22 cellular contexts compared by ENCODE assay signal in the genomic region with DNA sequence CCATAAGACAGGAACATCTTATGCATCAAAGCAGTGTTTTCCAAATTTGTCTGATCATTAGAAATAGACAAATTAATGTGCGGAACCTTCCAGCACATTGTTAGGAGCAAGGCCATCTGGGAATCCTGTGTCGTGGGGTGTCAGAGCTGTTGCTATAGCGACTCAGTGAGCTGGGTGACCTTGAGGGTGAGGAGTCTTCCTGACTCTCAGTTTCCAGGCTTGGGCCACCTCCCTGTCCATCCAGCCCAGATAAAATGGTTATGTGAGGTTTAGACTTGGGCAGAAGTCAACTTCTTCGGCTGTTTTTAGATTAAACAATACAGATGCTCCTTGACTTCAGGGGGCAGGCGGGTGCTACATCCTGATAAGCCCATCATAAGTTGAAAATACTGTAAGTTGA. TPM values are rescaled to one million over a fixed set of nuclear protein-coding genes. Genes with fewer than 3 reads are reported as not detected.
"Had no signal": no experiment of that assay in that cellular context is flagged by ENCODE, and none has a peak within 500 bp of the region (broad histone marks: within the 10 kb centered on the region; RNA-seq: fewer than 3 reads in every experiment).

No MANE protein-coding gene starts in this region.

- H3K27ac ChIP-seq: spleen, suprapubic skin, tibial artery had no signal

- H3K4me3 Mint-ChIP-seq: activated B cell treated with CpG ODN at 0.5 μM for 24 hours; activated CD8-positive, alpha-beta T cell treated with anti-CD3 and anti-CD28 coated beads for 36 hours; activated T-cell treated with anti-CD3 and anti-CD28 coated beads, Interleukin-2, amount 50 U/mL, for 72 hours; immature natural killer cell; memory B cell; natural killer cell treated with Interleukin-12 subunit alpha and Interleukin-12 subunit beta and Interleukin-15 and Interleukin-18, amount 100 ng/mL, for 72 hours; T-helper 2 cell treated with Interferon-gamma antibody and Interleukin-4, amounts not matched to agents 5 μg/mL and 100 μg/mL, for 36 hours had no signal

- DNase-seq: activated B cell treated with CpG ODN at 0.5 μM for 24 hours; activated CD4-positive, alpha-beta T cell treated with anti-CD3 and anti-CD28 coated beads, Interleukin-2, amount 50 U/mL, for 1 hour; activated CD8-positive, alpha-beta T cell treated with anti-CD3 and anti-CD28 coated beads for 36 hours; activated effector memory CD4-positive, alpha-beta T cell treated with Interleukin-2 at 50 U/mL for 16 hours; activated naive CD4-positive, alpha-beta T cell treated with anti-CD3 and anti-CD28 coated beads, Interleukin-2, amount 50 U/mL, for 16 hours; activated T-cell treated with anti-CD3 and anti-CD28 coated beads for 4 hours; activated T-cell treated with anti-CD3 and anti-CD28 coated beads, Interleukin-2, amount 50 U/mL, for 72 hours; central memory CD4-positive, alpha-beta T cell; foreskin fibroblast; immature natural killer cell; spleen had no signal

- H3K4me3 ChIP-seq: spleen, suprapubic skin, tibial artery had no signal

- H3K27me3 Mint-ChIP-seq: activated B cell treated with CpG ODN at 0.5 μM for 24 hours; activated CD8-positive, alpha-beta T cell treated with anti-CD3 and anti-CD28 coated beads for 36 hours; memory B cell; natural killer cell treated with Interleukin-12 subunit alpha and Interleukin-12 subunit beta and Interleukin-15 and Interleukin-18, amount 100 ng/mL, for 72 hours had no signal

- H3K36me3 ChIP-seq: spleen, suprapubic skin, tibial artery had no signal

- H3K27ac Mint-ChIP-seq: activated B cell treated with CpG ODN at 0.5 μM for 24 hours; activated T-cell treated with anti-CD3 and anti-CD28 coated beads, Interleukin-2, amount 50 U/mL, for 72 hours; memory B cell; T-helper 2 cell treated with Interferon-gamma antibody and Interleukin-4, amounts not matched to agents 5 μg/mL and 100 μg/mL, for 36 hours had no signal

- H3K9me3 Mint-ChIP-seq: activated B cell treated with CpG ODN at 0.5 μM for 24 hours; activated CD8-positive, alpha-beta T cell treated with anti-CD3 and anti-CD28 coated beads for 36 hours; activated T-cell treated with anti-CD3 and anti-CD28 coated beads, Interleukin-2, amount 50 U/mL, for 72 hours; immature natural killer cell; memory B cell; natural killer cell treated with Interleukin-12 subunit alpha and Interleukin-12 subunit beta and Interleukin-15 and Interleukin-18, amount 100 ng/mL, for 72 hours; T-helper 2 cell treated with Interferon-gamma antibody and Interleukin-4, amounts not matched to agents 5 μg/mL and 100 μg/mL, for 36 hours had no signal

- H3K4me1 Mint-ChIP-seq: memory B cell had no signal

- H3K9me3 ChIP-seq: suprapubic skin, tibial artery had no signal

- H3K36me3 Mint-ChIP-seq: natural killer cell treated with Interleukin-12 subunit alpha and Interleukin-12 subunit beta and Interleukin-15 and Interleukin-18, amount 100 ng/mL, for 72 hours had no signal

- H3K27me3 ChIP-seq: spleen, suprapubic skin had no signal

RNA-seq across cellular contexts. Expression of a gene that starts 33.2 kb away (rescaled TPM):
- total RNA-seq: endothelial cell of umbilical vein; kidney epithelial cell; mononuclear cell; myocyte; natural killer cell treated with Interleukin-12 subunit alpha and Interleukin-12 subunit beta and Interleukin-15 and Interleukin-18, amount 100 ng/mL, for 72 hours; osteoblast; spleen; ureter had no signal
- polyA plus RNA-seq: endothelial cell of umbilical vein, immature natural killer cell had no signal

RNA-seq across cellular contexts. Expression of a gene that starts 35.0 kb away (rescaled TPM):
- total RNA-seq: endothelial cell of umbilical vein, mononuclear cell, myocyte, osteoblast had no signal
- polyA plus RNA-seq: endothelial cell of umbilical vein, immature natural killer cell had no signal

RNA-seq across cellular contexts. Expression of a gene that starts 45.1 kb away (rescaled TPM):
- total RNA-seq: myocyte had no signal
